In genomic region chr1:30359821-30360220, GRCh38 we compare ENCODE assay signal across 20 cellular contexts.
"Had no signal": no experiment of that assay in that cellular context is flagged by ENCODE, and none has a peak within 500 bp of the region (broad histone marks: within the 10 kb centered on the region; RNA-seq: fewer than 3 reads in every experiment).

No MANE protein-coding gene starts in this region.

- ATAC-seq: effector memory CD8-positive, alpha-beta T cell; esophagus mucosa; foreskin keratinocyte; gastroesophageal sphincter; heart left ventricle; left cardiac atrium; left lung; left ventricle myocardium superior; mucosa of descending colon had no signal

- H3K4me1 Mint-ChIP-seq: mesothelial cell of epicardium had no signal

- H3K4me3 Mint-ChIP-seq: dendritic cell treated with granulocyte-macrophage colony-stimulating factor and Interleukin-4, amounts not matched to agents 40 ng/mL and 50 ng/mL, for 4 days; effector memory CD8-positive, alpha-beta T cell; endodermal cell; mesothelial cell of epicardium had no signal

- H3K27ac Mint-ChIP-seq: dendritic cell treated with granulocyte-macrophage colony-stimulating factor and Interleukin-4, amounts not matched to agents 40 ng/mL and 50 ng/mL, for 4 days; effector memory CD8-positive, alpha-beta T cell; endodermal cell; mesothelial cell of epicardium had no signal

- H3K9me3 Mint-ChIP-seq: dendritic cell treated with granulocyte-macrophage colony-stimulating factor and Interleukin-4, amounts not matched to agents 40 ng/mL and 50 ng/mL, for 4 days; effector memory CD8-positive, alpha-beta T cell; endodermal cell; mesothelial cell of epicardium had no signal

- DNase-seq: colonic mucosa; cortex of kidney; effector CD8-positive, alpha-beta T cell; effector memory CD8-positive, alpha-beta T cell; endodermal cell; erythroblast; heart left ventricle; hippocampal formation; left cardiac atrium; left lung; left ventricle myocardium superior; lower lobe of right lung; mesenchymal stem cell; mucosa of descending colon had no signal

- H3K36me3 Mint-ChIP-seq: mesothelial cell of epicardium had no signal

- H3K27ac ChIP-seq: colonic mucosa, epithelial cell of prostate, foreskin keratinocyte, gastroesophageal sphincter, heart left ventricle, left lung, lower lobe of right lung had no signal
